ENCODE assay signal across 1 cellular context in the genomic region with DNA sequence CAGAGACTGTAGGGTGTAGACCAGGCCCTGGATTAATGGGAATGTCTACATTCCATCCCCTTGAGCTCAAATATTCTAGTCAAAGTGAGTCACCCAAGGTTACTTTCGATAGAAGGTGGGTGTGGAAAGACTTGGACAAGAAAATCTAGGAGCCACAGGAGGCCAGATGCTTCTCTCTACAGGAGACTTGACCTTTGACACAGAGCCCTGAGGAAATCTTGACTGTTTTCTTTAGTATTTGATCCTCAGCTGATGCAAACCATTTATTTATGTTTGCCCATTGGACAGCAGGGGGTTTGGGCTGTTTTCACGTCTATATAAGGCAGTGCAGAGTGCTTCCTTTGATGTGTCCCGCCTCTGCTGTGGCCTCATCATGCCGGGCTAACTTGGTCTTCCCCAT.
TF ChIP-seq lines count a peak whose summit lies in the region.

No MANE protein-coding gene starts in this region.

TF ChIP-seq in H1, 55 proteins besides CTCF, POLR2A, EP300 and RAD21:
- TF ChIP-seq SRF (IDR thresholded peaks at IDR 0.05; ENCODE audit: low read depth, low read length) (peak; percentile 87), MAFK (IDR thresholded peaks at IDR 0.05; ENCODE audit: low read depth, low read length) (no peak), HDAC2 (IDR thresholded peaks at IDR 0.05; ENCODE audit: borderline replicate concordance in 1 of 2, low read depth in 2 of 2, low read length in 2 of 2) (0 out of 4 replicates have a peak, but pooled peaks of 1 of the 2 experiments have one; percentile 38), E2F6 (IDR thresholded peaks at IDR 0.05) (peak; percentile 48; the same call in 1 of the 2 replicates), NRF1 (IDR thresholded peaks at IDR 0.05; ENCODE audit: low read depth, low read length) (no peak), TCF12 (IDR thresholded peaks at IDR 0.05; ENCODE audit: low read depth, low read length) (no peak), GTF2F1 (IDR thresholded peaks at IDR 0.05; ENCODE audit: borderline replicate concordance, low read depth, low read length) (no peak), ATF2 (IDR thresholded peaks at IDR 0.05; ENCODE audit: low read length) (no peak)
